In genomic region chr1:111920221-111921024, GRCh38 we compare ENCODE assay signal across 8 cellular contexts.
DNase-seq lines count a peak whose midpoint lies in the region; ATAC-seq and TF ChIP-seq lines count a peak whose summit lies in the region.

No MANE protein-coding gene starts in this region.

- DNase-seq in GM04503 (ENCODE audit: low read depth) (peak; percentile 39), NCI-H510A (lab: John Stamatoyannopoulos, UW) (peak; percentile 55), foreskin keratinocyte (peak; percentile 50 to 62), renal cortical epithelial cell (ENCODE audit: low read depth) (peak; percentile 3)

- TF ChIP-seq CTCF in foreskin keratinocyte (conservative IDR thresholded peaks at IDR 0.05), result no peak

- H3K27me3 ChIP-seq in foreskin keratinocyte, result peaks cover 13% of the 10 kb centered on the region

- ATAC-seq in foreskin keratinocyte (peak; percentile 58), GM19455 (IDR thresholded peaks at IDR 0.05; ENCODE audit: unreplicated experiment) (no peak), HG02642 (IDR thresholded peaks at IDR 0.05; ENCODE audit: poor library complexity, unreplicated experiment) (no peak), GM21390 (IDR thresholded peaks at IDR 0.05; ENCODE audit: unreplicated experiment) (no peak), GM19463 (IDR thresholded peaks at IDR 0.05; ENCODE audit: unreplicated experiment) (no peak)

- no peaks in the 10 kb centered on the region for H3K4me1 ChIP-seq in foreskin keratinocyte

- H3K27ac ChIP-seq in foreskin keratinocyte, result no peak overlapping the region

Comparison
In these comparisons a context has a peak if more than half of its experiments do, and no peak if none do; other contexts are left out.
1. DNase-seq: peak in every context shown above with its lines; median percentile 56 in foreskin keratinocyte; 55 in NCI-H510A; 39 in GM04503; 3 in renal cortical epithelial cell.